ENCODE assay signal across 22 cellular contexts in genomic region chr3:50189989-50190388, GRCh38. TPM values are rescaled to one million over a fixed set of nuclear protein-coding genes. Genes with fewer than 3 reads are reported as not detected.
"Had no signal": no experiment of that assay in that cellular context is flagged by ENCODE, and none has a peak within 500 bp of the region (broad histone marks: within the 10 kb centered on the region; RNA-seq: fewer than 3 reads in every experiment).

No MANE protein-coding gene starts in this region.

- FAIRE-seq: RCC 7860, TTC549 had no signal

- H3K4me3 Mint-ChIP-seq: activated CD4-positive, alpha-beta T cell treated with anti-CD3 and anti-CD28 coated beads for 36 hours; activated CD4-positive, alpha-beta T cell treated with anti-CD3 and anti-CD28 coated beads, Interleukin-2, amount 10 ng/mL, durations not matched to agents 7 days and 5 days; activated CD8-positive, alpha-beta T cell treated with anti-CD3 and anti-CD28 coated beads, Interleukin-2, amount 10 ng/mL, durations not matched to agents 7 days and 5 days; activated naive CD4-positive, alpha-beta T cell treated with anti-CD3 and anti-CD28 coated beads, Interleukin-2, amount 50 U/mL, for 24 hours; activated naive CD8-positive, alpha-beta T cell treated with anti-CD3 and anti-CD28 coated beads, Interleukin-2, amount 10 ng/mL, durations not matched to agents 7 days and 5 days; activated T-cell treated with anti-CD3 and anti-CD28 coated beads, Interleukin-2, amount 50 U/mL, for 24 hours; T-helper 2 cell treated with Interferon-gamma antibody and Interleukin-4, amounts not matched to agents 5 μg/mL and 100 μg/mL, for 36 hours; WTC11 had no signal

- H3K4me3 ChIP-seq: ascending aorta, PC-9 had no signal

- H3K27ac ChIP-seq: ascending aorta, PC-9 had no signal

- H3K9me3 ChIP-seq: ascending aorta had no signal

- H3K36me3 Mint-ChIP-seq: activated naive CD4-positive, alpha-beta T cell treated with anti-CD3 and anti-CD28 coated beads, Interleukin-2, amount 50 U/mL, for 24 hours; activated naive CD8-positive, alpha-beta T cell treated with anti-CD3 and anti-CD28 coated beads, Interleukin-2, amount 10 ng/mL, durations not matched to agents 7 days and 5 days had no signal

- H3K27ac Mint-ChIP-seq: activated CD4-positive, alpha-beta T cell treated with anti-CD3 and anti-CD28 coated beads for 36 hours; activated CD4-positive, alpha-beta T cell treated with anti-CD3 and anti-CD28 coated beads, Interleukin-2, amount 10 ng/mL, durations not matched to agents 7 days and 5 days; activated CD8-positive, alpha-beta T cell treated with anti-CD3 and anti-CD28 coated beads, Interleukin-2, amount 10 ng/mL, durations not matched to agents 7 days and 5 days; activated naive CD4-positive, alpha-beta T cell treated with anti-CD3 and anti-CD28 coated beads, Interleukin-2, amount 50 U/mL, for 24 hours; activated naive CD8-positive, alpha-beta T cell treated with anti-CD3 and anti-CD28 coated beads, Interleukin-2, amount 10 ng/mL, durations not matched to agents 7 days and 5 days; activated T-cell treated with anti-CD3 and anti-CD28 coated beads, Interleukin-2, amount 50 U/mL, for 24 hours; activated T-helper 2 cell treated with anti-CD3 and anti-CD28 coated beads, Interferon-gamma antibody, Interleukin-2, Interleukin-4, amounts not matched to agents 10 μg/mL and 5 μg/mL and 100 μg/mL, durations not matched to agents 14 hours and 24 hours and 36 hours; T-helper 2 cell treated with Interferon-gamma antibody and Interleukin-4, amounts not matched to agents 5 μg/mL and 100 μg/mL, for 36 hours; WTC11 had no signal

- DNase-seq: activated gamma-delta T cell; central memory CD4-positive, alpha-beta T cell; NCI-H1048; NCI-H2081 treated with DMSO at 0.1 percent for 48 hours had no signal

RNA-seq across cellular contexts. Expression of gene GNAT1, which starts 1.4 kb away (rescaled TPM):
- total RNA-seq: activated CD4-positive, alpha-beta T cell treated with anti-CD3 and anti-CD28 coated beads, Interleukin-2, amount 10 ng/mL, durations not matched to agents 7 days and 5 days; activated CD8-positive, alpha-beta T cell treated with anti-CD3 and anti-CD28 coated beads, Interleukin-2, amount 10 ng/mL, durations not matched to agents 7 days and 5 days; activated naive CD8-positive, alpha-beta T cell treated with anti-CD3 and anti-CD28 coated beads, Interleukin-2, amount 10 ng/mL, durations not matched to agents 7 days and 5 days; activated T-helper 2 cell treated with anti-CD3 and anti-CD28 coated beads, Interferon-gamma antibody, Interleukin-2, Interleukin-4, amounts not matched to agents 10 μg/mL and 5 μg/mL and 100 μg/mL, durations not matched to agents 14 hours and 24 hours and 36 hours; cerebellum; MCF 10A; OCI-LY7; PC-9; Right ventricle myocardium superior; T-helper 1 cell treated with Interleukin-12 subunit alpha and Interleukin-12 subunit beta and Interleukin-4 antibody, amounts not matched to agents 30 ng/mL and 1 ng/mL, for 36 hours had no signal

RNA-seq across cellular contexts. Expression of gene SLC38A3, which starts 15.1 kb away (rescaled TPM):
- total RNA-seq: activated CD4-positive, alpha-beta T cell treated with anti-CD3 and anti-CD28 coated beads, Interleukin-2, amount 10 ng/mL, durations not matched to agents 7 days and 5 days; activated CD8-positive, alpha-beta T cell treated with anti-CD3 and anti-CD28 coated beads, Interleukin-2, amount 10 ng/mL, durations not matched to agents 7 days and 5 days; activated naive CD8-positive, alpha-beta T cell treated with anti-CD3 and anti-CD28 coated beads, Interleukin-2, amount 10 ng/mL, durations not matched to agents 7 days and 5 days; activated T-helper 2 cell treated with anti-CD3 and anti-CD28 coated beads, Interferon-gamma antibody, Interleukin-2, Interleukin-4, amounts not matched to agents 10 μg/mL and 5 μg/mL and 100 μg/mL, durations not matched to agents 14 hours and 24 hours and 36 hours; ascending aorta; MCF 10A; OCI-LY7; T-helper 1 cell treated with Interleukin-12 subunit alpha and Interleukin-12 subunit beta and Interleukin-4 antibody, amounts not matched to agents 30 ng/mL and 1 ng/mL, for 36 hours had no signal

RNA-seq across cellular contexts. Expression of gene SEMA3F, which starts 34.9 kb away (rescaled TPM):
- total RNA-seq: activated CD4-positive, alpha-beta T cell treated with anti-CD3 and anti-CD28 coated beads, Interleukin-2, amount 10 ng/mL, durations not matched to agents 7 days and 5 days; activated CD8-positive, alpha-beta T cell treated with anti-CD3 and anti-CD28 coated beads, Interleukin-2, amount 10 ng/mL, durations not matched to agents 7 days and 5 days had no signal
